ENCODE assay signal across 11 cellular contexts in genomic region chr14:101780390-101780789, GRCh38. TPM values are rescaled to one million over a fixed set of nuclear protein-coding genes. Genes with fewer than 3 reads are reported as not detected.
DNase-seq lines count a peak whose midpoint lies in the region; ATAC-seq and TF ChIP-seq lines count a peak whose summit lies in the region.
"Had no signal": no experiment of that assay in that cellular context is flagged by ENCODE, and none has a peak within 500 bp of the region (broad histone marks: within the 10 kb centered on the region; RNA-seq: fewer than 3 reads in every experiment).

No MANE protein-coding gene starts in this region.

- H3K36me3 ChIP-seq in CD4-positive, CD25-positive, alpha-beta regulatory T cell (ENCODE audit: control insufficient read depth, insufficient read depth, low read length), result no peaks in the 10 kb centered on the region
- H3K36me3 ChIP-seq in GM23338 (ENCODE audit: insufficient read depth), result no peaks in the 10 kb centered on the region; the same call in 1 of the 2 replicates
- no peaks in the 10 kb centered on the region for H3K36me3 ChIP-seq in endodermal cell (ENCODE audit: control insufficient read depth, insufficient read depth, low read length)
- H3K36me3 ChIP-seq in naive thymus-derived CD4-positive, alpha-beta T cell (ENCODE audit: control insufficient read depth in 2 of 3, insufficient read depth in 3 of 3, low read length in 3 of 3), result no peaks in the 10 kb centered on the region

- POLR2A ChIA-PET in naive thymus-derived CD4-positive, alpha-beta T cell (lab: Charles Lee), result interaction anchor here (0.9 to 1.5 kb wide), 3 partner anchors 13 to 43 kb away, joined by 3 to 9 read pairs (median 4); no protein-coding TSS in a partner anchor

- 24 to 43% methylated on average over 6 to 11 of the region's 11 CpGs for WGBS in endodermal cell (ENCODE audit: insufficient coverage in 1 of 2, insufficient read length in 1 of 2), 2 experiments

- H3K9me3 Mint-ChIP-seq in CD4-positive, CD25-positive, alpha-beta regulatory T cell, result peaks cover 0 to 3% (median 0%) of the 10 kb centered on the region in 7 donors
- no peaks in the 10 kb centered on the region; the same call in 2 of the 3 replicates for H3K9me3 Mint-ChIP-seq in GM23338
- peaks cover 3% of the 10 kb centered on the region for H3K9me3 Mint-ChIP-seq in endodermal cell
- H3K9me3 Mint-ChIP-seq in naive thymus-derived CD4-positive, alpha-beta T cell, result peaks cover 0 to under 1% (median 0%) of the 10 kb centered on the region in 11 donors

- H3K9me2 ChIP-seq in GM23338 (ENCODE audit: insufficient read depth), result no peaks in the 10 kb centered on the region

- H3K9me3 ChIP-seq in CD4-positive, CD25-positive, alpha-beta regulatory T cell (ENCODE audit: control insufficient read depth in 2 of 2, low read length in 2 of 2), result no peaks in the 10 kb centered on the region
- peaks cover 7% of the 10 kb centered on the region for H3K9me3 ChIP-seq in endodermal cell (ENCODE audit: control insufficient read depth, low read length)
- H3K9me3 ChIP-seq in naive thymus-derived CD4-positive, alpha-beta T cell (ENCODE audit: control insufficient read depth in 2 of 3, low read length in 3 of 3), result no peaks in the 10 kb centered on the region

- peaks cover 17% of the 10 kb centered on the region for H3K27me3 Mint-ChIP-seq in CD4-positive, CD25-positive, alpha-beta regulatory T cell
- peaks cover 45% of the 10 kb centered on the region for H3K27me3 Mint-ChIP-seq in GM23338 (ENCODE audit: insufficient read depth, low read depth, poor library complexity)
- H3K27me3 Mint-ChIP-seq in endodermal cell (ENCODE audit: insufficient read depth), result peaks cover 47% of the 10 kb centered on the region
- H3K27me3 Mint-ChIP-seq in naive thymus-derived CD4-positive, alpha-beta T cell, result peaks cover 0 to 25% (median 5%) of the 10 kb centered on the region in 5 donors

- H3K4me3 ChIP-seq in CD4-positive, CD25-positive, alpha-beta regulatory T cell (ENCODE audit: low read depth, low read length), result no peak overlapping the region
- H3K4me3 ChIP-seq in GM23338 (peak overlapping the region; percentile 78), endodermal cell (ENCODE audit: low read length) (peak overlapping the region; percentile 78)
- H3K4me3 ChIP-seq in naive thymus-derived CD4-positive, alpha-beta T cell (ENCODE audit: low read length), result peak overlapping the region; percentile 55

- H2AFZ ChIP-seq in GM23338, result peak overlapping the region; percentile 78

- H3K27ac ChIP-seq in CD4-positive, CD25-positive, alpha-beta regulatory T cell (ENCODE audit: insufficient read depth, low read length, poor library complexity, severe bottlenecking), result no peak overlapping the region
- H3K27ac ChIP-seq in GM23338 (ENCODE audit: low read depth) (no peak overlapping the region), endodermal cell (ENCODE audit: low read depth, low read length) (no peak overlapping the region)
- H3K27ac ChIP-seq in naive thymus-derived CD4-positive, alpha-beta T cell (ENCODE audit: low read depth, low read length), result no peak overlapping the region
- H3K27ac ChIP-seq: C4-2B had no signal

- no peaks in the 10 kb centered on the region for H3F3A ChIP-seq in GM23338 (replicated peaks; ENCODE audit: low read depth)

- H3K36me3 Mint-ChIP-seq in CD4-positive, CD25-positive, alpha-beta regulatory T cell, result peaks cover 15% of the 10 kb centered on the region
- no peaks in the 10 kb centered on the region; the same call in 2 of the 3 replicates for H3K36me3 Mint-ChIP-seq in GM23338 (ENCODE audit: low read depth)
- H3K36me3 Mint-ChIP-seq in endodermal cell (ENCODE audit: low read depth), result peaks cover 6% of the 10 kb centered on the region
- peaks cover 3 to 14% (median 8%) of the 10 kb centered on the region in 5 donors for H3K36me3 Mint-ChIP-seq in naive thymus-derived CD4-positive, alpha-beta T cell

- peaks cover 0 to 54% (median 20%) of the 10 kb centered on the region in 4 donors for H3K4me1 Mint-ChIP-seq in CD4-positive, CD25-positive, alpha-beta regulatory T cell
- H3K4me1 Mint-ChIP-seq in GM23338, result peaks cover 12% of the 10 kb centered on the region
- H3K4me1 Mint-ChIP-seq in endodermal cell, result peaks cover 7% of the 10 kb centered on the region
- peaks cover 20 to 39% (median 29%) of the 10 kb centered on the region in 7 donors for H3K4me1 Mint-ChIP-seq in naive thymus-derived CD4-positive, alpha-beta T cell

- no peaks in the 10 kb centered on the region for H3K27me3 ChIP-seq in CD4-positive, CD25-positive, alpha-beta regulatory T cell (ENCODE audit: control insufficient read depth, insufficient read depth, low read length)
- peaks cover 37% of the 10 kb centered on the region for H3K27me3 ChIP-seq in GM23338 (ENCODE audit: insufficient read depth)
- H3K27me3 ChIP-seq in endodermal cell (ENCODE audit: control insufficient read depth, insufficient read depth, low read length, poor library complexity, severe bottlenecking), result peaks cover 28% of the 10 kb centered on the region
- H3K27me3 ChIP-seq in naive thymus-derived CD4-positive, alpha-beta T cell (ENCODE audit: control insufficient read depth in 2 of 2, insufficient read depth in 2 of 2, low read length in 2 of 2), result no peaks in the 10 kb centered on the region

- no peak for DNase-seq in CD4-positive, CD25-positive, alpha-beta regulatory T cell
- peak; percentile 50 for DNase-seq in GM23338 (ENCODE audit: low spot score)
- DNase-seq in endodermal cell, result peak; percentile 67
- no peak for DNase-seq in naive thymus-derived CD4-positive, alpha-beta T cell
- no peak for DNase-seq in NCI-H510A (lab: John Stamatoyannopoulos, UW)
- no peak for DNase-seq in hepatic stellate cell (ENCODE audit: low spot score)
- no peak for DNase-seq in inferior parietal cortex (ENCODE audit: extremely low spot score)
- DNase-seq: NCI-H2227 treated with DMSO at 0.1 percent for 48 hours, occipital lobe had no signal

- H3K4me3 Mint-ChIP-seq in CD4-positive, CD25-positive, alpha-beta regulatory T cell, result peak overlapping the region; percentile 54 to 83 (median 71)
- peak overlapping the region; percentile 70 for H3K4me3 Mint-ChIP-seq in GM23338
- H3K4me3 Mint-ChIP-seq in endodermal cell, result peak overlapping the region; percentile 62
- peak overlapping the region; percentile 46 to 83 (median 70) for H3K4me3 Mint-ChIP-seq in naive thymus-derived CD4-positive, alpha-beta T cell

- CTCF ChIA-PET in naive thymus-derived CD4-positive, alpha-beta T cell (lab: Charles Lee), result interaction anchor here (0.6 kb wide), 1 partner anchor 34 kb away, joined by 3 read pairs; no protein-coding TSS in a partner anchor

- ATAC-seq in CD4-positive, CD25-positive, alpha-beta regulatory T cell (ENCODE audit: low read depth in 2 of 2), result no peak
- ATAC-seq in GM23338, result peak; percentile 53
- ATAC-seq in naive thymus-derived CD4-positive, alpha-beta T cell, result no peak
- no peak for ATAC-seq in GM18519 (IDR thresholded peaks at IDR 0.05; ENCODE audit: low FRiP score, unreplicated experiment)

- peaks cover 12% of the 10 kb centered on the region for H4K20me1 ChIP-seq in GM23338 (replicated peaks; ENCODE audit: insufficient read depth)

- peak overlapping the region; percentile 99 for H3K4me2 ChIP-seq in GM23338

- TF ChIP-seq CTCF in GM23338 (conservative IDR thresholded peaks at IDR 0.05; ENCODE audit: low read depth in 2 of 2) (no peak), endodermal cell (conservative IDR thresholded peaks at IDR 0.05) (no peak)

- intact Hi-C loops in naive thymus-derived CD4-positive, alpha-beta T cell (cut with micrococcal nuclease), result loop anchor here in 1 of 2 donors (2.0 kb wide), 1 partner anchor 44 kb away; no protein-coding TSS in a partner anchor

- H3K27ac Mint-ChIP-seq in CD4-positive, CD25-positive, alpha-beta regulatory T cell, result peak overlapping the region in 1 of 3 donors; percentile 71
- H3K27ac Mint-ChIP-seq in GM23338, result no peak overlapping the region
- no peak overlapping the region for H3K27ac Mint-ChIP-seq in endodermal cell
- peak overlapping the region in 3 of 9 donors; percentile 15 to 42 (median 37) for H3K27ac Mint-ChIP-seq in naive thymus-derived CD4-positive, alpha-beta T cell

- H3K9ac ChIP-seq in endodermal cell (ENCODE audit: extremely low read depth, low read length, poor library complexity, severe bottlenecking), result no peak overlapping the region

- peaks cover 7% of the 10 kb centered on the region for H3K4me1 ChIP-seq in CD4-positive, CD25-positive, alpha-beta regulatory T cell (ENCODE audit: control insufficient read depth, insufficient read depth, low read length, poor library complexity, severe bottlenecking)
- peaks cover 10% of the 10 kb centered on the region for H3K4me1 ChIP-seq in GM23338 (ENCODE audit: insufficient read depth)
- H3K4me1 ChIP-seq in endodermal cell (ENCODE audit: control insufficient read depth, insufficient read depth, low read length), result peaks cover 2% of the 10 kb centered on the region
- peaks cover 0 to 9% of the 10 kb centered on the region in 2 donors for H3K4me1 ChIP-seq in naive thymus-derived CD4-positive, alpha-beta T cell (ENCODE audit: control insufficient read depth in 2 of 2, insufficient read depth in 2 of 2, low read length in 2 of 2)

- H3K79me2 ChIP-seq in GM23338 (replicated peaks; ENCODE audit: insufficient read depth), result no peaks in the 10 kb centered on the region; the same call in 1 of the 2 replicates

TF ChIP-seq in GM23338, 12 proteins besides CTCF, POLR2A, EP300 and RAD21 (continues in another document):
- TF ChIP-seq POLR2AphosphoS5 (IDR thresholded peaks at IDR 0.05; ENCODE audit: low read depth), result no peak
- no peak for TF ChIP-seq EZH2phosphoT487 (IDR thresholded peaks at IDR 0.05; ENCODE audit: unreplicated experiment)
- TF ChIP-seq STAT1 (IDR thresholded peaks at IDR 0.05; ENCODE audit: unreplicated experiment), result no peak

RNA-seq across cellular contexts. Expression of gene PPP2R5C, which starts 18.9 kb away (rescaled TPM):
- 650 TPM for total RNA-seq in CD4-positive, CD25-positive, alpha-beta regulatory T cell
- 100 to 1,000 TPM; 244 to 294 (median 270) TPM for polyA plus RNA-seq in CD4-positive, CD25-positive, alpha-beta regulatory T cell
- total RNA-seq in GM23338 (2014; rRNA removed; shearing (Covaris generic)), result 75.4 and 76.4 TPM in 2 replicates
- polyA plus RNA-seq in GM23338 (2016; fragmentation: Nextera tagmentation; extraction: Ambion mirVana), result 75.3 and 79.7 TPM in 2 replicates
- total RNA-seq in endodermal cell, result 100 to 1,000 TPM; 116 to 117 TPM
- polyA plus RNA-seq in endodermal cell (2013, experiment 1 of 2), result 151 TPM
- polyA plus RNA-seq in endodermal cell (2013, experiment 2 of 2), result 146 TPM
- 100 to 1,000 TPM; 266 to 449 (median 405) TPM for total RNA-seq in naive thymus-derived CD4-positive, alpha-beta T cell
- polyA plus RNA-seq in naive thymus-derived CD4-positive, alpha-beta T cell, result 100 to 1,000 TPM; 155 to 181 TPM

Comparison
In these comparisons a context has a peak if more than half of its experiments do, and no peak if none do; other contexts are left out.
1. DNase-seq: peak in GM23338 (single experiment) and endodermal cell (single experiment); none in CD4-positive, CD25-positive, alpha-beta regulatory T cell (0 of 3), naive thymus-derived CD4-positive, alpha-beta T cell (0 of 9), NCI-H510A (single experiment), hepatic stellate cell (single experiment) and inferior parietal cortex (single experiment).
2. Peak in every context shown above with its lines, with median percentiles within 50 percentile points of each other: H3K4me3 Mint-ChIP-seq.